Comparison of ENCODE assay signal across 16 cellular contexts in the genomic region with DNA sequence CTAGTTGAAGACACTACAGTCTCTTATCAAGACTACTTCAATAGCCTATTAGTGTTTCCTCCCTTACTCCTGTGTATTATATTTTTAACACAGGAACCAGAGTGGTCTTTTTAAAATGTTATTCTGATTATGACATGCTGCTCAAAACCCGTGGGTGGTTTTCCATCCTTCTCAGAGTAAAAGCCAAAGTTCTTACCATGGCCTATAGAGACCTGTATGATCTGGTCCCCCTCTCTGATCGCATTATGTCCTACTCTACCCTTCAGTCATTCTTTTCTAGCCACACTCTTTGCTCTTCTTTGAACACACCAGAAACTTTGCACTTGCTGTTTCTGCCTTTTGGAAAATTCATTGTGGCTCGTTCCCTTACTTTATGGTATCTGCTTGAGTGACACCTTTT. TPM values are rescaled to one million over a fixed set of nuclear protein-coding genes. Genes with fewer than 3 reads are reported as not detected.
DNase-seq lines count a peak whose midpoint lies in the region; ATAC-seq and TF ChIP-seq lines count a peak whose summit lies in the region.
"Had no signal": no experiment of that assay in that cellular context is flagged by ENCODE, and none has a peak within 500 bp of the region (broad histone marks: within the 10 kb centered on the region; RNA-seq: fewer than 3 reads in every experiment).

No MANE protein-coding gene starts in this region.

- H3K27me3 ChIP-seq in lower lobe of right lung (ENCODE audit: low read depth) (no peaks in the 10 kb centered on the region), Karpas-422 (ENCODE audit: low read length) (no peaks in the 10 kb centered on the region)
- H3K27me3 ChIP-seq: BLaER1 had no signal

- CTCF ChIA-PET in activated CD8-positive, alpha-beta T cell treated with anti-CD3 and anti-CD28 coated beads for 36 hours (lab: Charles Lee): interaction anchor here (1.8 kb wide), 1 partner anchor 52 kb away, joined by 10 read pairs; no protein-coding TSS in a partner anchor
- CTCF ChIA-PET in activated CD8-positive, alpha-beta T cell treated with anti-CD3 and anti-CD28 coated beads, Interleukin-2, amount 10 ng/mL, durations not matched to agents 7 days and 5 days (lab: Charles Lee): no interaction called here

- POLR2A ChIA-PET in activated CD8-positive, alpha-beta T cell treated with anti-CD3 and anti-CD28 coated beads for 36 hours (lab: Charles Lee): no interaction called here
- POLR2A ChIA-PET in activated CD8-positive, alpha-beta T cell treated with anti-CD3 and anti-CD28 coated beads, Interleukin-2, amount 10 ng/mL, durations not matched to agents 7 days and 5 days (lab: Charles Lee): no interaction called here

- H3K27ac ChIP-seq in lower lobe of right lung (no peak overlapping the region), Karpas-422 (ENCODE audit: low read length) (no peak overlapping the region)
- H3K27ac ChIP-seq: BLaER1 had no signal

- no peaks in the 10 kb centered on the region for H3K27me3 Mint-ChIP-seq in activated CD8-positive, alpha-beta T cell treated with anti-CD3 and anti-CD28 coated beads for 36 hours
- H3K27me3 Mint-ChIP-seq in activated CD8-positive, alpha-beta T cell treated with anti-CD3 and anti-CD28 coated beads, Interleukin-2, amount 10 ng/mL, durations not matched to agents 7 days and 5 days (ENCODE audit: low read depth): no peaks in the 10 kb centered on the region
- H3K27me3 Mint-ChIP-seq in effector memory CD8-positive, alpha-beta T cell: no peaks in the 10 kb centered on the region
- H3K27me3 Mint-ChIP-seq: CD4-positive, alpha-beta memory T cell had no signal

- DNase-seq in activated CD8-positive, alpha-beta T cell treated with anti-CD3 and anti-CD28 coated beads for 36 hours: peak; percentile 53
- DNase-seq in activated CD8-positive, alpha-beta T cell treated with anti-CD3 and anti-CD28 coated beads, Interleukin-2, amount 10 ng/mL, durations not matched to agents 7 days and 5 days: no peak
- DNase-seq in stimulated activated CD4-positive, alpha-beta T cell treated with anti-CD3 and anti-CD28 coated beads, Interleukin-15, amount 100 ng/mL, for 24 hours: peak; percentile 4
- DNase-seq in stimulated activated CD4-positive, alpha-beta T cell treated with anti-CD3 and anti-CD28 coated beads, Interleukin-4, amount 100 ng/mL, for 1 hour: no peak
- DNase-seq in stimulated activated effector memory CD8-positive, alpha-beta T cell treated with anti-CD3 and anti-CD28 coated beads, Interleukin-12 subunit alpha, Interleukin-12 subunit beta, amount 100 ng/mL, for 72 hours (ENCODE audit: low spot score in 2 of 2): no peak
- no peak for DNase-seq in lower lobe of right lung
- no peak for DNase-seq in effector memory CD8-positive, alpha-beta T cell
- no peak for DNase-seq in Karpas-422
- DNase-seq: 8988T; CD4-positive, alpha-beta memory T cell; DMS153; DMS79; GF-D8; H9 had no signal

- H3K9me2 ChIP-seq in Karpas-422 (replicated peaks; ENCODE audit: insufficient read depth, low read length): 0 out of 2 replicates have a peak, but pooled peaks cover 3% of the 10 kb centered on the region

- peak; percentile 80 for ATAC-seq in activated CD8-positive, alpha-beta T cell treated with anti-CD3 and anti-CD28 coated beads for 36 hours
- ATAC-seq in activated CD8-positive, alpha-beta T cell treated with anti-CD3 and anti-CD28 coated beads, Interleukin-2, amount 10 ng/mL, durations not matched to agents 7 days and 5 days: no peak
- ATAC-seq in stimulated activated effector memory CD8-positive, alpha-beta T cell treated with anti-CD3 and anti-CD28 coated beads, Interleukin-12 subunit alpha, Interleukin-12 subunit beta, amount 100 ng/mL, for 72 hours: peak; percentile 55
- no peak for ATAC-seq in lower lobe of right lung
- no peak for ATAC-seq in effector memory CD8-positive, alpha-beta T cell (replicated peaks)

- H3K9me3 ChIP-seq in lower lobe of right lung (no peaks in the 10 kb centered on the region), Karpas-422 (ENCODE audit: low read length) (no peaks in the 10 kb centered on the region)

- no peak overlapping the region for H2AFZ ChIP-seq in Karpas-422 (ENCODE audit: low read length)

- H3K79me2 ChIP-seq in Karpas-422 (ENCODE audit: low read length): no peaks in the 10 kb centered on the region

- TF ChIP-seq CTCF in activated CD8-positive, alpha-beta T cell treated with anti-CD3 and anti-CD28 coated beads for 36 hours (IDR thresholded peaks at IDR 0.05): no peak
- no peak for TF ChIP-seq CTCF in lower lobe of right lung (IDR thresholded peaks at IDR 0.05)

- 0 out of 2 replicates have a peak, but pooled peaks cover 3% of the 10 kb centered on the region for H4K20me1 ChIP-seq in Karpas-422 (ENCODE audit: insufficient read depth, low read depth, low read length)

- H3K9me3 Mint-ChIP-seq in activated CD8-positive, alpha-beta T cell treated with anti-CD3 and anti-CD28 coated beads for 36 hours: no peaks in the 10 kb centered on the region
- H3K9me3 Mint-ChIP-seq in activated CD8-positive, alpha-beta T cell treated with anti-CD3 and anti-CD28 coated beads, Interleukin-2, amount 10 ng/mL, durations not matched to agents 7 days and 5 days (ENCODE audit: insufficient read depth): no peaks in the 10 kb centered on the region
- no peaks in the 10 kb centered on the region for H3K9me3 Mint-ChIP-seq in stimulated activated effector memory CD8-positive, alpha-beta T cell treated with anti-CD3 and anti-CD28 coated beads, Interleukin-12 subunit alpha, Interleukin-12 subunit beta, amount 100 ng/mL, for 72 hours
- H3K9me3 Mint-ChIP-seq in effector memory CD8-positive, alpha-beta T cell: no peaks in the 10 kb centered on the region
- H3K9me3 Mint-ChIP-seq: CD4-positive, alpha-beta memory T cell; H9 had no signal

- no peak overlapping the region for H3K27ac Mint-ChIP-seq in activated CD8-positive, alpha-beta T cell treated with anti-CD3 and anti-CD28 coated beads for 36 hours
- no peak overlapping the region for H3K27ac Mint-ChIP-seq in activated CD8-positive, alpha-beta T cell treated with anti-CD3 and anti-CD28 coated beads, Interleukin-2, amount 10 ng/mL, durations not matched to agents 7 days and 5 days
- no peak overlapping the region for H3K27ac Mint-ChIP-seq in stimulated activated effector memory CD8-positive, alpha-beta T cell treated with anti-CD3 and anti-CD28 coated beads, Interleukin-12 subunit alpha, Interleukin-12 subunit beta, amount 100 ng/mL, for 72 hours
- H3K27ac Mint-ChIP-seq in effector memory CD8-positive, alpha-beta T cell: no peak overlapping the region
- H3K27ac Mint-ChIP-seq: CD14-positive monocyte; CD4-positive, alpha-beta memory T cell; H9 had no signal

- H3K36me3 ChIP-seq in lower lobe of right lung (no peaks in the 10 kb centered on the region), Karpas-422 (ENCODE audit: insufficient read depth, low read length) (no peaks in the 10 kb centered on the region)

- no peak overlapping the region for H3K4me2 ChIP-seq in Karpas-422 (ENCODE audit: low read depth, low read length, poor library complexity, severe bottlenecking)
- H3K4me2 ChIP-seq: BLaER1 had no signal

- H3K36me3 Mint-ChIP-seq in activated CD8-positive, alpha-beta T cell treated with anti-CD3 and anti-CD28 coated beads for 36 hours (ENCODE audit: low read depth): no peaks in the 10 kb centered on the region
- H3K36me3 Mint-ChIP-seq in activated CD8-positive, alpha-beta T cell treated with anti-CD3 and anti-CD28 coated beads, Interleukin-2, amount 10 ng/mL, durations not matched to agents 7 days and 5 days (ENCODE audit: low read depth): no peaks in the 10 kb centered on the region
- no peaks in the 10 kb centered on the region for H3K36me3 Mint-ChIP-seq in stimulated activated effector memory CD8-positive, alpha-beta T cell treated with anti-CD3 and anti-CD28 coated beads, Interleukin-12 subunit alpha, Interleukin-12 subunit beta, amount 100 ng/mL, for 72 hours
- no peaks in the 10 kb centered on the region for H3K36me3 Mint-ChIP-seq in effector memory CD8-positive, alpha-beta T cell (ENCODE audit: insufficient read depth)

- no peak overlapping the region for H3K9ac ChIP-seq in Karpas-422 (ENCODE audit: low read length)
- H3K9ac ChIP-seq: BLaER1 had no signal

- no peaks in the 10 kb centered on the region for H3K4me1 Mint-ChIP-seq in activated CD8-positive, alpha-beta T cell treated with anti-CD3 and anti-CD28 coated beads for 36 hours (ENCODE audit: low read depth)
- no peaks in the 10 kb centered on the region for H3K4me1 Mint-ChIP-seq in activated CD8-positive, alpha-beta T cell treated with anti-CD3 and anti-CD28 coated beads, Interleukin-2, amount 10 ng/mL, durations not matched to agents 7 days and 5 days (ENCODE audit: low read depth)
- no peaks in the 10 kb centered on the region for H3K4me1 Mint-ChIP-seq in stimulated activated effector memory CD8-positive, alpha-beta T cell treated with anti-CD3 and anti-CD28 coated beads, Interleukin-12 subunit alpha, Interleukin-12 subunit beta, amount 100 ng/mL, for 72 hours
- peaks cover 0 to 5% of the 10 kb centered on the region in 2 donors for H3K4me1 Mint-ChIP-seq in effector memory CD8-positive, alpha-beta T cell (ENCODE audit: low read depth in 2 of 2)
- H3K4me1 Mint-ChIP-seq: CD14-positive monocyte had no signal

- no peak overlapping the region for H3K4me3 ChIP-seq in lower lobe of right lung
- H3K4me3 ChIP-seq in Karpas-422 (ENCODE audit: low read length): no peak overlapping the region
- H3K4me3 ChIP-seq: BLaER1 had no signal

- H3K4me1 ChIP-seq in lower lobe of right lung (no peaks in the 10 kb centered on the region), Karpas-422 (ENCODE audit: low read length) (no peaks in the 10 kb centered on the region)

- no peak overlapping the region for H3K4me3 Mint-ChIP-seq in activated CD8-positive, alpha-beta T cell treated with anti-CD3 and anti-CD28 coated beads for 36 hours
- no peak overlapping the region for H3K4me3 Mint-ChIP-seq in activated CD8-positive, alpha-beta T cell treated with anti-CD3 and anti-CD28 coated beads, Interleukin-2, amount 10 ng/mL, durations not matched to agents 7 days and 5 days
- no peak overlapping the region for H3K4me3 Mint-ChIP-seq in stimulated activated effector memory CD8-positive, alpha-beta T cell treated with anti-CD3 and anti-CD28 coated beads, Interleukin-12 subunit alpha, Interleukin-12 subunit beta, amount 100 ng/mL, for 72 hours
- H3K4me3 Mint-ChIP-seq in effector memory CD8-positive, alpha-beta T cell: no peak overlapping the region
- H3K4me3 Mint-ChIP-seq: CD14-positive monocyte; CD4-positive, alpha-beta memory T cell; H9 had no signal

- intact Hi-C loops in activated CD8-positive, alpha-beta T cell treated with anti-CD3 and anti-CD28 coated beads for 36 hours (cut with micrococcal nuclease): no loop called here
- intact Hi-C loops in lower lobe of right lung (cut with DNase I): no loop called here

RNA-seq across cellular contexts. Expression of a gene that starts 13.8 kb away (rescaled TPM):
- total RNA-seq in activated CD8-positive, alpha-beta T cell treated with anti-CD3 and anti-CD28 coated beads for 36 hours: 1 to 10 TPM; 5.3 to 6.5 TPM
- 1 to 10 TPM; 5.7 to 7.3 TPM for total RNA-seq in activated CD8-positive, alpha-beta T cell treated with anti-CD3 and anti-CD28 coated beads, Interleukin-2, amount 10 ng/mL, durations not matched to agents 7 days and 5 days
- total RNA-seq in lower lobe of right lung: 15.2 TPM
- total RNA-seq in Karpas-422 (2014; rRNA removed; shearing (Covaris generic); ENCODE audit: low replicate concordance): 2.3 and 2.6 TPM in 2 replicates

Comparison
In these comparisons a context has a peak if more than half of its experiments do, and no peak if none do; other contexts are left out.
1. ATAC-seq: peak in activated CD8-positive, alpha-beta T cell treated with anti-CD3 and anti-CD28 coated beads for 36 hours (single experiment) and stimulated activated effector memory CD8-positive, alpha-beta T cell treated with anti-CD3 and anti-CD28 coated beads, Interleukin-12 subunit alpha, Interleukin-12 subunit beta, amount 100 ng/mL, for 72 hours (single experiment); none in activated CD8-positive, alpha-beta T cell treated with anti-CD3 and anti-CD28 coated beads, Interleukin-2, amount 10 ng/mL, durations not matched to agents 7 days and 5 days (single experiment), lower lobe of right lung (0 of 2) and effector memory CD8-positive, alpha-beta T cell (single experiment).
2. DNase-seq: peak in activated CD8-positive, alpha-beta T cell treated with anti-CD3 and anti-CD28 coated beads for 36 hours (single experiment) and stimulated activated CD4-positive, alpha-beta T cell treated with anti-CD3 and anti-CD28 coated beads, Interleukin-15, amount 100 ng/mL, for 24 hours (single experiment); none in activated CD8-positive, alpha-beta T cell treated with anti-CD3 and anti-CD28 coated beads, Interleukin-2, amount 10 ng/mL, durations not matched to agents 7 days and 5 days (single experiment), stimulated activated CD4-positive, alpha-beta T cell treated with anti-CD3 and anti-CD28 coated beads, Interleukin-4, amount 100 ng/mL, for 1 hour (single experiment), stimulated activated effector memory CD8-positive, alpha-beta T cell treated with anti-CD3 and anti-CD28 coated beads, Interleukin-12 subunit alpha, Interleukin-12 subunit beta, amount 100 ng/mL, for 72 hours (0 of 2), lower lobe of right lung (single experiment), effector memory CD8-positive, alpha-beta T cell (0 of 3) and Karpas-422 (single experiment).